In genomic region chr2:113291191-113291590, GRCh38 we compare ENCODE assay signal across 23 cellular contexts. TPM values are rescaled to one million over a fixed set of nuclear protein-coding genes. Genes with fewer than 3 reads are reported as not detected.
DNase-seq lines count a peak whose midpoint lies in the region; ATAC-seq and TF ChIP-seq lines count a peak whose summit lies in the region.
"Had no signal": no experiment of that assay in that cellular context is flagged by ENCODE, and none has a peak within 500 bp of the region (broad histone marks: within the 10 kb centered on the region; RNA-seq: fewer than 3 reads in every experiment).

No MANE protein-coding gene starts in this region.

- H2AFZ ChIP-seq in hepatocyte (no peak overlapping the region), neural cell (ENCODE audit: low read depth, low read length) (no peak overlapping the region)
- H2AFZ ChIP-seq: GM23248 had no signal

- no peaks in the 10 kb centered on the region for H3K9me2 ChIP-seq in hepatocyte (replicated peaks; ENCODE audit: insufficient read depth)
- H3K9me2 ChIP-seq in neural cell (ENCODE audit: insufficient read depth, low read length), result no peaks in the 10 kb centered on the region

- no peaks in the 10 kb centered on the region for H3K4me1 ChIP-seq in right atrium auricular region
- H3K4me1 ChIP-seq in hepatocyte (ENCODE audit: insufficient read depth), result no peaks in the 10 kb centered on the region
- H3K4me1 ChIP-seq in suprapubic skin, result peaks cover 6% of the 10 kb centered on the region

- peak; percentile 52 for ATAC-seq in Right ventricle myocardium inferior
- ATAC-seq in HG03135 (IDR thresholded peaks at IDR 0.05; ENCODE audit: unreplicated experiment), result no peak

- TF ChIP-seq RAD21 in neural cell (conservative IDR thresholded peaks at IDR 0.05), result no peak

- DNase-seq in Right ventricle myocardium inferior (ENCODE audit: missing footprints) (no peak), right atrium auricular region (ENCODE audit: low spot score) (no peak), hepatocyte (ENCODE audit: low spot score) (peak; percentile 51), suprapubic skin (ENCODE audit: low spot score in 2 of 2) (no peak), NCI-H1105 (lab: John Stamatoyannopoulos, UW) (no peak), T-helper 2 cell (no peak)
- DNase-seq: activated CD4-positive, alpha-beta T cell treated with anti-CD3 and anti-CD28 coated beads for 4 hours; activated CD8-positive, alpha-beta memory T cell treated with anti-CD3 and anti-CD28 coated beads, Interleukin-2, amount 50 U/mL, for 4 hours; activated naive CD4-positive, alpha-beta T cell; Calu3; GF-D8; GM23248; Kasumi-1; midbrain; NCI-H2171; stimulated activated CD4-positive, alpha-beta T cell treated with anti-CD3 and anti-CD28 coated beads, Interleukin-4, amount 100 ng/mL, for 4 hours; stimulated activated CD8-positive, alpha-beta memory T cell treated with anti-CD3 and anti-CD28 coated beads, Interleukin-4, amount 100 ng/mL, for 48 hours had no signal

- no peak overlapping the region for H3K27ac ChIP-seq in right atrium auricular region
- H3K27ac ChIP-seq in hepatocyte, result no peak overlapping the region
- H3K27ac ChIP-seq in neural cell (ENCODE audit: low read length), result no peak overlapping the region
- no peak overlapping the region for H3K27ac ChIP-seq in suprapubic skin
- H3K27ac ChIP-seq: coronary artery, GM23248, HL-60, SK-N-MC, thoracic aorta had no signal

- WGBS in hepatocyte (ENCODE audit: low lambda C conversion rate, missing lambda C conversion rate), result 5% methylated on average over 28 of the region's 28 CpGs
- 9% methylated on average over 19 of the region's 28 CpGs for WGBS in suprapubic skin

- no peak overlapping the region for H3K9ac ChIP-seq in neural cell (ENCODE audit: low read length)
- H3K9ac ChIP-seq: GM23248 had no signal

- H3K4me2 ChIP-seq in hepatocyte (peak overlapping the region; percentile 59), neural cell (ENCODE audit: low read length) (no peak overlapping the region)

- H4K20me1 ChIP-seq in hepatocyte (ENCODE audit: insufficient read depth, poor library complexity, severe bottlenecking) (no peaks in the 10 kb centered on the region), neural cell (ENCODE audit: insufficient read depth) (no peaks in the 10 kb centered on the region)

- TF ChIP-seq EP300 in neural cell (conservative IDR thresholded peaks at IDR 0.05; ENCODE audit: poor library complexity, severe bottlenecking) (no peak), suprapubic skin (IDR thresholded peaks at IDR 0.05) (no peak)

- no peak for TF ChIP-seq POLR2A in suprapubic skin (IDR thresholded peaks at IDR 0.05)

- H3K9me3 ChIP-seq in right atrium auricular region (no peaks in the 10 kb centered on the region), hepatocyte (ENCODE audit: low read depth) (no peaks in the 10 kb centered on the region), neural cell (ENCODE audit: low read length) (no peaks in the 10 kb centered on the region), suprapubic skin (no peaks in the 10 kb centered on the region)
- H3K9me3 ChIP-seq: thoracic aorta had no signal

- H3K36me3 ChIP-seq in right atrium auricular region (no peaks in the 10 kb centered on the region), hepatocyte (replicated peaks; ENCODE audit: insufficient read depth, low read depth) (no peaks in the 10 kb centered on the region), neural cell (ENCODE audit: insufficient read depth, low read length) (no peaks in the 10 kb centered on the region), suprapubic skin (no peaks in the 10 kb centered on the region)
- H3K36me3 ChIP-seq: thoracic aorta had no signal

- intact Hi-C loops in Right ventricle myocardium inferior (cut with DNase I), result no loop called here

- H3K4me3 ChIP-seq in right atrium auricular region (no peak overlapping the region), hepatocyte (no peak overlapping the region), neural cell (ENCODE audit: low read length) (peak overlapping the region; percentile 54), suprapubic skin (no peak overlapping the region)
- H3K4me3 ChIP-seq: coronary artery, GM23248, SK-N-MC, thoracic aorta had no signal

- H3F3A ChIP-seq in neural cell (ENCODE audit: insufficient read depth, low read length, poor library complexity, severe bottlenecking), result no peaks in the 10 kb centered on the region

- H3K27me3 ChIP-seq in right atrium auricular region, result no peaks in the 10 kb centered on the region
- H3K27me3 ChIP-seq in hepatocyte, result peaks cover 21% of the 10 kb centered on the region
- H3K27me3 ChIP-seq in neural cell (ENCODE audit: insufficient read depth, low read depth, low read length), result no peaks in the 10 kb centered on the region
- H3K27me3 ChIP-seq in suprapubic skin, result peaks cover 11% of the 10 kb centered on the region

- H3K79me2 ChIP-seq in hepatocyte (no peaks in the 10 kb centered on the region), neural cell (replicated peaks; ENCODE audit: insufficient read depth, low read length) (no peaks in the 10 kb centered on the region)

- TF ChIP-seq CTCF in right atrium auricular region (IDR thresholded peaks at IDR 0.05), result no peak
- TF ChIP-seq CTCF in hepatocyte (IDR thresholded peaks at IDR 0.05; ENCODE audit: poor library complexity), result no peak
- TF ChIP-seq CTCF in neural cell (IDR thresholded peaks at IDR 0.05; ENCODE audit: poor library complexity, severe bottlenecking), result no peak
- TF ChIP-seq CTCF in suprapubic skin (IDR thresholded peaks at IDR 0.05), result no peak

TF ChIP-seq in neural cell, 6 proteins besides CTCF, POLR2A, EP300 and RAD21:
- TF ChIP-seq REST (IDR thresholded peaks at IDR 0.05; ENCODE audit: borderline replicate concordance), result no peak
- TF ChIP-seq TAF1 (IDR thresholded peaks at IDR 0.05; ENCODE audit: low read depth), result no peak
- no peak for TF ChIP-seq EZH2 (IDR thresholded peaks at IDR 0.05; ENCODE audit: borderline replicate concordance, insufficient read depth, low read length, poor library complexity, severe bottlenecking)
- no peak for TF ChIP-seq POLR2AphosphoS5 (IDR thresholded peaks at IDR 0.05)
- TF ChIP-seq SMC3 (conservative IDR thresholded peaks at IDR 0.05; ENCODE audit: poor library complexity), result no peak
- TF ChIP-seq MXI1 (conservative IDR thresholded peaks at IDR 0.05; ENCODE audit: poor library complexity, severe bottlenecking), result no peak

RNA-seq across cellular contexts. Expression of gene PAX8, which starts 12.5 kb away (rescaled TPM):
- 0.60 TPM for total RNA-seq in Right ventricle myocardium inferior
- total RNA-seq in right atrium auricular region, result 1 to 10 TPM in 1 of 2 donors, under 1 TPM in 1; 0.37 to 1.2 TPM
- 0.20 TPM in 1 of 2 replicates, not detected in the other for total RNA-seq in hepatocyte
- polyA plus RNA-seq in hepatocyte, result 0.05 and 0.16 TPM in 2 replicates
- polyA plus RNA-seq in neural cell, result not detected in 2 replicates
- polyA minus RNA-seq in neural cell, result not detected in 2 replicates
- 1 to 10 TPM; 2.3 to 7.7 (median 5.6) TPM for total RNA-seq in suprapubic skin
